Comparison of ENCODE assay signal across 9 cellular contexts in the genomic region with DNA sequence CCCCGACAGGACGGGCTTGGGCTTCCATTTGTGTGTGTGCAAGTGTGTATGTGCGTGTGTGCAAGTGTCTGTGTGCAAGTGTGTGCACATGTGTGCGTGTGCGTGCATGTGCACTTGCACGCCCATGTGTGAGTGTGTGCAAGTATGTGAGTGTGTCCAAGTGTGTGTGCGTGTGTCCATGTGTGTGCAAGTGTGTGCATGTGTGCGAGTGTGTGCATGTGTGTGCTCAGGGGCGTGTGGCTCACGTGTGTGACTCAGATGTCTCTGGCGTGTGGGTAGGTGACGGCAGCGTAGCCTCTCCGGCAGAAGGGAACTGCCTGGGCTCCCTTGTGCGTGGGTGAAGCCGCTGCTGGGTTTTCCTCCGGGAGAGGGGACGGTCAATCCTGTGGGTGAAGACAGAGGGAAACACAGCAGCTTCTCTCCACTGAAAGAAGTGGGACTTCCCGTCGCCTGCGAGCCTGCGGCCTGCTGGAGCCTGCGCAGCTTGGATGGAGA. TPM values are rescaled to one million over a fixed set of nuclear protein-coding genes. Genes with fewer than 3 reads are reported as not detected.
A peak's percentile ranks its signal among the peaks of the same experiment; 100 is the strongest.
DNase-seq lines count a peak whose midpoint lies in the region; ATAC-seq and TF ChIP-seq lines count a peak whose summit lies in the region.
"Had no signal": no experiment of that assay in that cellular context is flagged by ENCODE, and none has a peak within 500 bp of the region (broad histone marks: within the 10 kb centered on the region; RNA-seq: fewer than 3 reads in every experiment).

No MANE protein-coding gene starts in this region.

- no CpG with 5 or more reads among the region's 23 CpGs for WGBS in trophoblast cell (ENCODE audit: extremely low coverage, insufficient coverage, insufficient read length)

- no peak for DNase-seq in T-helper 2 cell treated with Interferon-gamma antibody and Interleukin-4, amounts not matched to agents 5 μg/mL and 100 μg/mL, for 36 hours (ENCODE audit: low spot score)
- DNase-seq in T-helper 2 cell (no peak), endothelial cell (ENCODE audit: low spot score) (no peak), trophoblast cell (no peak), left cardiac atrium (no peak)
- DNase-seq in stimulated activated CD8-positive, alpha-beta memory T cell treated with anti-CD3 and anti-CD28 coated beads, Interleukin-4, amount 100 ng/mL, for 48 hours = no peak

- no peak overlapping the region for H4K12ac ChIP-seq in trophoblast cell (ENCODE audit: low read depth, low read length)

- H3K27ac Mint-ChIP-seq in T-helper 2 cell treated with Interferon-gamma antibody and Interleukin-4, amounts not matched to agents 5 μg/mL and 100 μg/mL, for 36 hours = no peak overlapping the region
- H3K27ac Mint-ChIP-seq in IgD-negative memory B cell (no peak overlapping the region), endothelial cell (ENCODE audit: unreplicated experiment) (no peak overlapping the region)

- H3K79me1 ChIP-seq in trophoblast cell (ENCODE audit: low read length) = no peaks in the 10 kb centered on the region

- no peak overlapping the region for H3K23ac ChIP-seq in trophoblast cell (ENCODE audit: low read length)

- H2BK120ac ChIP-seq in trophoblast cell (ENCODE audit: insufficient read depth, low read length, poor library complexity) = no peak overlapping the region

- H3K27me3 Mint-ChIP-seq in T-helper 2 cell treated with Interferon-gamma antibody and Interleukin-4, amounts not matched to agents 5 μg/mL and 100 μg/mL, for 36 hours (ENCODE audit: low read depth) = peaks cover 13% of the 10 kb centered on the region
- H3K27me3 Mint-ChIP-seq in IgD-negative memory B cell (peaks cover 2% of the 10 kb centered on the region), endothelial cell (ENCODE audit: unreplicated experiment) (peaks cover 31% of the 10 kb centered on the region)

- H2BK12ac ChIP-seq in trophoblast cell (ENCODE audit: low read length) = no peak overlapping the region

- H3K9me3 Mint-ChIP-seq in T-helper 2 cell treated with Interferon-gamma antibody and Interleukin-4, amounts not matched to agents 5 μg/mL and 100 μg/mL, for 36 hours = no peaks in the 10 kb centered on the region
- no peaks in the 10 kb centered on the region for H3K9me3 Mint-ChIP-seq in IgD-negative memory B cell
- H3K9me3 Mint-ChIP-seq in endothelial cell (ENCODE audit: unreplicated experiment) = no peaks in the 10 kb centered on the region

- H2AFZ ChIP-seq in trophoblast cell (ENCODE audit: insufficient read depth, low read length, poor library complexity) = no peak overlapping the region

- no peak overlapping the region for H4K91ac ChIP-seq in trophoblast cell (ENCODE audit: low read depth, low read length)

- TF ChIP-seq CTCF in endothelial cell (IDR thresholded peaks at IDR 0.05; ENCODE audit: unreplicated experiment) = no peak

- H4K8ac ChIP-seq in trophoblast cell (ENCODE audit: low read depth, low read length) = no peak overlapping the region

- peaks cover 18% of the 10 kb centered on the region for H3K9me3 ChIP-seq in trophoblast cell (ENCODE audit: insufficient read depth, low read depth, low read length)

- H3K18ac ChIP-seq in trophoblast cell (ENCODE audit: low read length) = no peak overlapping the region

- no peaks in the 10 kb centered on the region for H3K36me3 ChIP-seq in trophoblast cell (ENCODE audit: control insufficient read depth in 1 of 2, insufficient read depth in 2 of 2, low read length in 2 of 2)

- H3K36me3 Mint-ChIP-seq in T-helper 2 cell treated with Interferon-gamma antibody and Interleukin-4, amounts not matched to agents 5 μg/mL and 100 μg/mL, for 36 hours (ENCODE audit: low read depth) = peaks cover 17% of the 10 kb centered on the region
- H3K36me3 Mint-ChIP-seq in IgD-negative memory B cell (peaks cover 14% of the 10 kb centered on the region), endothelial cell (ENCODE audit: low read depth, unreplicated experiment) (peaks cover 4% of the 10 kb centered on the region)

- H3K27ac ChIP-seq in trophoblast cell (ENCODE audit: low read depth, low read length) = no peak overlapping the region
- H3K27ac ChIP-seq: KMS-11 had no signal

- peak overlapping the region; percentile 50 for H3K4me3 ChIP-seq in trophoblast cell (ENCODE audit: low read depth, low read length)

- no peak overlapping the region for H2BK5ac ChIP-seq in trophoblast cell (ENCODE audit: low read depth, low read length, poor library complexity)

- no peak overlapping the region for H3K14ac ChIP-seq in trophoblast cell (ENCODE audit: low read length)

- no peak overlapping the region for H2AK5ac ChIP-seq in trophoblast cell (ENCODE audit: low read length)

- H3K9ac ChIP-seq in trophoblast cell (ENCODE audit: low read length) = no peak overlapping the region
- H3K9ac ChIP-seq: KMS-11 had no signal

- H3K4me1 Mint-ChIP-seq in T-helper 2 cell treated with Interferon-gamma antibody and Interleukin-4, amounts not matched to agents 5 μg/mL and 100 μg/mL, for 36 hours (ENCODE audit: low read depth) = peaks cover 17% of the 10 kb centered on the region
- H3K4me1 Mint-ChIP-seq in IgD-negative memory B cell = peaks cover 0 to 8% (median 7%) of the 10 kb centered on the region in 3 donors
- no peaks in the 10 kb centered on the region for H3K4me1 Mint-ChIP-seq in endothelial cell (ENCODE audit: unreplicated experiment)

- no peak overlapping the region for H3K4me2 ChIP-seq in trophoblast cell (ENCODE audit: low read length)
- H3K4me2 ChIP-seq: KMS-11 had no signal

- no peak for ATAC-seq in left cardiac atrium
- no peak for ATAC-seq in GM18870 (IDR thresholded peaks at IDR 0.05; ENCODE audit: unreplicated experiment)

- H3K79me2 ChIP-seq in trophoblast cell (ENCODE audit: control insufficient read depth, insufficient read depth, low read length, poor library complexity) = no peaks in the 10 kb centered on the region

- H3K27me3 ChIP-seq in trophoblast cell (ENCODE audit: insufficient read depth, low read length) = peaks cover 25% of the 10 kb centered on the region

- intact Hi-C loops in left cardiac atrium (cut with DNase I) = no loop called here

- no peaks in the 10 kb centered on the region for H3K4me1 ChIP-seq in trophoblast cell (ENCODE audit: control insufficient read depth in 1 of 2, insufficient read depth in 2 of 2, low read length in 2 of 2)

- H3K4ac ChIP-seq in trophoblast cell (ENCODE audit: low read depth, low read length) = no peak overlapping the region

- H3K4me3 Mint-ChIP-seq in T-helper 2 cell treated with Interferon-gamma antibody and Interleukin-4, amounts not matched to agents 5 μg/mL and 100 μg/mL, for 36 hours = peak overlapping the region; percentile 76
- H3K4me3 Mint-ChIP-seq in IgD-negative memory B cell (peak overlapping the region; percentile 54 to 92 (median 80)), endothelial cell (ENCODE audit: unreplicated experiment) (peak overlapping the region; percentile 19)

RNA-seq across cellular contexts. Expression of a gene that starts 23.1 kb away (rescaled TPM):
- 6.2 TPM for polyA plus RNA-seq in IgD-negative memory B cell
- total RNA-seq in endothelial cell (ENCODE audit: unreplicated experiment) = not detected
- polyA plus RNA-seq in trophoblast cell (2013) = not detected in 2 replicates
- 1 to 10 TPM; 1.7 to 3.5 TPM for total RNA-seq in left cardiac atrium

Comparison
In these comparisons a context has a peak if more than half of its experiments do, and no peak if none do; other contexts are left out.
1. H3K4me3 Mint-ChIP-seq: peak in every context shown above with its lines; median percentile 80 in IgD-negative memory B cell; 76 in T-helper 2 cell treated with Interferon-gamma antibody and Interleukin-4, amounts not matched to agents 5 μg/mL and 100 μg/mL, for 36 hours; 19 in endothelial cell.